10 cellular contexts compared by ENCODE assay signal in genomic region chr9:128245293-128246151, GRCh38. TPM values are rescaled to one million over a fixed set of nuclear protein-coding genes. Genes with fewer than 3 reads are reported as not detected.
DNase-seq lines count a peak whose midpoint lies in the region; ATAC-seq and FAIRE-seq lines count a peak whose summit lies in the region.
"Had no signal": no experiment of that assay in that cellular context is flagged by ENCODE, and none has a peak within 500 bp of the region (broad histone marks: within the 10 kb centered on the region; RNA-seq: fewer than 3 reads in every experiment).

No MANE protein-coding gene starts in this region.

- H2BK15ac ChIP-seq in neuronal stem cell (ENCODE audit: low read length) = no peak overlapping the region

- WGBS in neuronal stem cell (ENCODE audit: extremely low coverage in 2 of 2, insufficient read length in 2 of 2, insufficient replicate concordance in 1 of 2), 2 donors = no CpG with 5 or more reads among the region's 18 CpGs

- no peak for ATAC-seq in effector memory CD8-positive, alpha-beta T cell (replicated peaks)
- no peak for ATAC-seq in HG03175 (IDR thresholded peaks at IDR 0.05; ENCODE audit: unreplicated experiment)

- no peak for FAIRE-seq in RCC 7860 (lab: Jason Lieb, UNC)

- no peak overlapping the region for H3K23ac ChIP-seq in neuronal stem cell (ENCODE audit: low read depth, low read length, poor library complexity)

- no peak overlapping the region for H2BK5ac ChIP-seq in neuronal stem cell (ENCODE audit: low read length)

- no peak overlapping the region for H3K27ac Mint-ChIP-seq in effector memory CD8-positive, alpha-beta T cell

- peaks cover 12 to 31% of the 10 kb centered on the region in 2 donors for H3K27me3 Mint-ChIP-seq in effector memory CD8-positive, alpha-beta T cell

- H3K79me1 ChIP-seq in neuronal stem cell (ENCODE audit: low read depth, low read length) = no peaks in the 10 kb centered on the region

- no peak overlapping the region for H3K4me2 ChIP-seq in neuronal stem cell (ENCODE audit: insufficient read depth, low read length, poor library complexity, severe bottlenecking)

- no peak overlapping the region for H3K18ac ChIP-seq in neuronal stem cell (ENCODE audit: low read length)

- H3K9me3 Mint-ChIP-seq in effector memory CD8-positive, alpha-beta T cell = no peaks in the 10 kb centered on the region

- H4K91ac ChIP-seq in neuronal stem cell (ENCODE audit: low read depth, low read length, poor library complexity) = no peak overlapping the region

- H3K36me3 ChIP-seq in neuronal stem cell (replicated peaks in 1 of 2; ENCODE audit: control insufficient read depth in 2 of 2, insufficient read depth in 2 of 2, low read length in 2 of 2) = peaks cover 23 to 26% of the 10 kb centered on the region in 2 donors

- no peak overlapping the region for H3K27ac ChIP-seq in neuronal stem cell (replicated peaks; ENCODE audit: low read length)
- H3K27ac ChIP-seq: VCaP had no signal

- no peak overlapping the region for H3K14ac ChIP-seq in neuronal stem cell (ENCODE audit: low read length)

- peaks cover 0 to 3% (median 0%) of the 10 kb centered on the region in 3 experiments for H3K27me3 ChIP-seq in neuronal stem cell (ENCODE audit: control insufficient read depth in 3 of 3, insufficient read depth in 3 of 3, low read depth in 1 of 3, low read length in 3 of 3)

- H2AK5ac ChIP-seq in neuronal stem cell (ENCODE audit: low read depth, low read length) = no peak overlapping the region

- in situ Hi-C loops in G401 (cut with HindIII; ENCODE audit: low sequenced_read_pairs) = no loop called here

- no peak overlapping the region for H3K9ac ChIP-seq in neuronal stem cell (ENCODE audit: low read depth, low read length, poor library complexity)

- peak overlapping the region; percentile 72 for H2AFZ ChIP-seq in neuronal stem cell (ENCODE audit: low read length)

- H4K8ac ChIP-seq in neuronal stem cell (ENCODE audit: low read depth, low read length) = no peak overlapping the region

- peaks cover 17 to 25% of the 10 kb centered on the region in 2 donors for H3K4me1 ChIP-seq in neuronal stem cell (ENCODE audit: control insufficient read depth in 2 of 2, insufficient read depth in 1 of 2, low read depth in 1 of 2, low read length in 2 of 2)

- DNase-seq in GF-D8 (lab: John Stamatoyannopoulos, UW) = peak; percentile 80
- peak; percentile 84 for DNase-seq in RPMI7951 (ENCODE audit: low read depth)
- peak; percentile 46 for DNase-seq in fibroblast of gingiva (ENCODE audit: low read depth)
- no peak for DNase-seq in neuronal stem cell (ENCODE audit: low spot score)
- no peak for DNase-seq in RCC 7860 (ENCODE audit: low spot score)
- no peak for DNase-seq in effector memory CD8-positive, alpha-beta T cell
- no peak for DNase-seq in G401 (ENCODE audit: low spot score)
- DNase-seq: MM.1S had no signal

- no peak overlapping the region for H3K4me3 Mint-ChIP-seq in effector memory CD8-positive, alpha-beta T cell

- no peak overlapping the region for H3K4ac ChIP-seq in neuronal stem cell (ENCODE audit: low read length)

- peaks cover 0 to 1% of the 10 kb centered on the region in 2 donors for H3K9me3 ChIP-seq in neuronal stem cell (replicated peaks in 1 of 2; ENCODE audit: control insufficient read depth in 2 of 2, insufficient read depth in 1 of 2, low read depth in 1 of 2, low read length in 2 of 2)

- peaks cover 2 to 17% of the 10 kb centered on the region in 2 donors for H3K4me1 Mint-ChIP-seq in effector memory CD8-positive, alpha-beta T cell (ENCODE audit: low read depth in 2 of 2)

- peak overlapping the region in 1 of 2 donors; percentile 16 for H3K4me3 ChIP-seq in neuronal stem cell (ENCODE audit: low read length in 2 of 2)

- no peak overlapping the region for H2BK12ac ChIP-seq in neuronal stem cell (ENCODE audit: low read length)

- H3K36me3 Mint-ChIP-seq in effector memory CD8-positive, alpha-beta T cell (ENCODE audit: insufficient read depth) = peaks cover 8% of the 10 kb centered on the region

- H2BK120ac ChIP-seq in neuronal stem cell (ENCODE audit: low read depth, low read length) = no peak overlapping the region

RNA-seq across cellular contexts. Expression of gene GOLGA2, which starts 30.3 kb away (rescaled TPM):
- 37.4 and 41.5 TPM in 2 replicates for total RNA-seq in RPMI7951 (2014; rRNA removed; shearing (Covaris generic))
- polyA plus RNA-seq in neuronal stem cell (2013, experiment 1 of 2) = 29.3 TPM
- polyA plus RNA-seq in neuronal stem cell (2013, experiment 2 of 2) = 30.6 TPM
- total RNA-seq in G401 (2014; rRNA removed; shearing (Covaris generic)) = 32.9 and 37.9 TPM in 2 replicates

RNA-seq across cellular contexts. Expression of gene SWI5, which starts 30.6 kb away (rescaled TPM):
- total RNA-seq in RPMI7951 (2014; rRNA removed; shearing (Covaris generic)) = 63.6 and 68.2 TPM in 2 replicates
- 21.5 TPM for polyA plus RNA-seq in neuronal stem cell (2013, experiment 1 of 2)
- 21.5 TPM for polyA plus RNA-seq in neuronal stem cell (2013, experiment 2 of 2)
- 25.9 and 31.0 TPM in 2 replicates for total RNA-seq in G401 (2014; rRNA removed; shearing (Covaris generic))

RNA-seq across cellular contexts. Expression of gene DNM1, which starts 42.3 kb away (rescaled TPM):
- 16.1 and 17.4 TPM in 2 replicates for total RNA-seq in RPMI7951 (2014; rRNA removed; shearing (Covaris generic))
- polyA plus RNA-seq in neuronal stem cell (2013, experiment 1 of 2) = 46.5 TPM
- polyA plus RNA-seq in neuronal stem cell (2013, experiment 2 of 2) = 48.3 TPM
- 5.5 and 6.1 TPM in 2 replicates for total RNA-seq in G401 (2014; rRNA removed; shearing (Covaris generic))

RNA-seq across cellular contexts. Expression of gene CIZ1, which starts 54.1 kb away (rescaled TPM):
- total RNA-seq in RPMI7951 (2014; rRNA removed; shearing (Covaris generic)) = 28.3 and 37.0 TPM in 2 replicates
- polyA plus RNA-seq in neuronal stem cell (2013, experiment 1 of 2) = 120 TPM
- polyA plus RNA-seq in neuronal stem cell (2013, experiment 2 of 2) = 119 TPM
- 13.7 and 17.5 TPM in 2 replicates for total RNA-seq in G401 (2014; rRNA removed; shearing (Covaris generic))

Comparison
In these comparisons a context has a peak if more than half of its experiments do, and no peak if none do; other contexts are left out.
1. DNase-seq: peak in GF-D8 (single experiment), RPMI7951 (single experiment) and fibroblast of gingiva (single experiment); none in neuronal stem cell (single experiment), RCC 7860 (single experiment), effector memory CD8-positive, alpha-beta T cell (0 of 3) and G401 (single experiment).